ENCODE assay signal across 8 cellular contexts in genomic region chr12:31323466-31324115, GRCh38. TPM values are rescaled to one million over a fixed set of nuclear protein-coding genes. Genes with fewer than 3 reads are reported as not detected.
DNase-seq lines count a peak whose midpoint lies in the region; ATAC-seq and TF ChIP-seq lines count a peak whose summit lies in the region.

No MANE protein-coding gene starts in this region.

- H3K9me2 ChIP-seq in DOHH2 (replicated peaks; ENCODE audit: control insufficient read depth, low read length) = no peaks in the 10 kb centered on the region

- H3K4me3 Mint-ChIP-seq in stimulated activated memory B cell treated with anti-CD40 and anti-IgM and Interleukin-4, amounts not matched to agents 10 μg/mL and 1 μg/mL and 100 μg/mL, for 72 hours = peak overlapping the region; percentile 99

- H3K9me3 ChIP-seq in DOHH2 (ENCODE audit: control insufficient read depth, insufficient read depth, low read length) = no peaks in the 10 kb centered on the region
- H3K9me3 ChIP-seq in mucosa of descending colon = no peaks in the 10 kb centered on the region

- H4K20me1 ChIP-seq in DOHH2 (ENCODE audit: control insufficient read depth, insufficient read depth, low read depth, low read length) = peaks cover 28% of the 10 kb centered on the region; the same call in 1 of the 2 replicates
- peaks cover 46% of the 10 kb centered on the region for H4K20me1 ChIP-seq in KMS-11 (ENCODE audit: insufficient read depth)

- H3K79me2 ChIP-seq in DOHH2 (ENCODE audit: control insufficient read depth, low read length) (peaks cover 76% of the 10 kb centered on the region), KMS-11 (ENCODE audit: insufficient read depth, low read depth) (peaks cover 72% of the 10 kb centered on the region)

- H3K4me2 ChIP-seq in DOHH2 (ENCODE audit: low read length) = peak overlapping the region; percentile 86
- H3K4me2 ChIP-seq in KMS-11 = peak overlapping the region; percentile 100

- peak overlapping the region; percentile 97 for H3K9ac ChIP-seq in KMS-11

- intact Hi-C loops in mucosa of descending colon (cut with DNase I, micrococcal nuclease) = no loop called here

- H2AFZ ChIP-seq in KMS-11 (ENCODE audit: low read depth) = peak overlapping the region; percentile 48; the same call in 1 of the 2 replicates

- peak overlapping the region; percentile 87 for H3K4me3 ChIP-seq in DOHH2 (ENCODE audit: low read length)
- H3K4me3 ChIP-seq in KMS-11 (IDR thresholded peaks at IDR 0.05; ENCODE audit: insufficient read depth, low read depth, low read length) = no peak overlapping the region
- H3K4me3 ChIP-seq in coronary artery = peak overlapping the region; percentile 94
- H3K4me3 ChIP-seq in mucosa of descending colon = peak overlapping the region; percentile 62

- H3K4me1 ChIP-seq in DOHH2 (ENCODE audit: control insufficient read depth, low read length) (peaks cover 57% of the 10 kb centered on the region), KMS-11 (ENCODE audit: low read depth, poor library complexity, severe bottlenecking) (peaks cover 52% of the 10 kb centered on the region), mucosa of descending colon (ENCODE audit: low read depth) (peaks cover 5% of the 10 kb centered on the region)

- H3K36me3 ChIP-seq in DOHH2 (ENCODE audit: control insufficient read depth, low read length) (peaks cover 51% of the 10 kb centered on the region), KMS-11 (ENCODE audit: insufficient read depth) (no peaks in the 10 kb centered on the region), mucosa of descending colon (ENCODE audit: low read depth) (no peaks in the 10 kb centered on the region)

- H3K27ac ChIP-seq in DOHH2 (ENCODE audit: low read depth, low read length) (peak overlapping the region; percentile 72), KMS-11 (peak overlapping the region; percentile 97), VCaP (peak overlapping the region; percentile 99), coronary artery (peak overlapping the region; percentile 48 to 80)

- H3K27me3 ChIP-seq in DOHH2 (ENCODE audit: control insufficient read depth, low read length) (no peaks in the 10 kb centered on the region), KMS-11 (ENCODE audit: insufficient read depth, low read depth) (no peaks in the 10 kb centered on the region)

- H3K36me3 Mint-ChIP-seq in stimulated activated memory B cell treated with anti-CD40 and anti-IgM and Interleukin-4, amounts not matched to agents 10 μg/mL and 1 μg/mL and 100 μg/mL, for 72 hours = peaks cover 7% of the 10 kb centered on the region

- no peaks in the 10 kb centered on the region for H3K27me3 Mint-ChIP-seq in stimulated activated memory B cell treated with anti-CD40 and anti-IgM and Interleukin-4, amounts not matched to agents 10 μg/mL and 1 μg/mL and 100 μg/mL, for 72 hours

- DNase-seq in coronary artery (ENCODE audit: low spot score) (peak; percentile 76), mucosa of descending colon (peak in 2 of 3 donors; percentile 64 to 83)

- ATAC-seq in GM21390 (IDR thresholded peaks at IDR 0.05; ENCODE audit: unreplicated experiment) = peak; percentile 11
- ATAC-seq in mucosa of descending colon = peak; percentile 14
- peak; percentile 48 for ATAC-seq in stimulated activated memory B cell treated with anti-CD40 and anti-IgM and Interleukin-4, amounts not matched to agents 10 μg/mL and 1 μg/mL and 100 μg/mL, for 72 hours
- no peak for ATAC-seq in GM18861 (IDR thresholded peaks at IDR 0.05; ENCODE audit: unreplicated experiment)

- no peaks in the 10 kb centered on the region for H3K9me3 Mint-ChIP-seq in stimulated activated memory B cell treated with anti-CD40 and anti-IgM and Interleukin-4, amounts not matched to agents 10 μg/mL and 1 μg/mL and 100 μg/mL, for 72 hours

- TF ChIP-seq CTCF in DOHH2 (IDR thresholded peaks at IDR 0.05; ENCODE audit: low read depth, low read length, poor library complexity, severe bottlenecking) (no peak), KMS-11 (conservative IDR thresholded peaks at IDR 0.05; ENCODE audit: low read depth, low read length) (no peak), VCaP (conservative IDR thresholded peaks at IDR 0.05) (no peak), coronary artery (IDR thresholded peaks at IDR 0.05) (no peak), mucosa of descending colon (IDR thresholded peaks at IDR 0.05) (no peak)

- H3K4me1 Mint-ChIP-seq in stimulated activated memory B cell treated with anti-CD40 and anti-IgM and Interleukin-4, amounts not matched to agents 10 μg/mL and 1 μg/mL and 100 μg/mL, for 72 hours = peaks cover 51% of the 10 kb centered on the region

- H3K27ac Mint-ChIP-seq in stimulated activated memory B cell treated with anti-CD40 and anti-IgM and Interleukin-4, amounts not matched to agents 10 μg/mL and 1 μg/mL and 100 μg/mL, for 72 hours = peak overlapping the region; percentile 92

- peaks cover 17% of the 10 kb centered on the region for H3F3A ChIP-seq in DOHH2 (ENCODE audit: control insufficient read depth, insufficient read depth)

RNA-seq across cellular contexts. Expression of gene SINHCAF, which starts 2.4 kb away (rescaled TPM):
- 10 to 100 TPM; 46.8 to 79.2 (median 71.9) TPM for total RNA-seq in mucosa of descending colon
